In genomic region chr6:76222189-76222588, GRCh38 we compare ENCODE assay signal across 6 cellular contexts.
"Had no signal": no experiment of that assay in that cellular context is flagged by ENCODE, and none has a peak within 500 bp of the region (broad histone marks: within the 10 kb centered on the region; RNA-seq: fewer than 3 reads in every experiment).

No MANE protein-coding gene starts in this region.

- H3K4me1 Mint-ChIP-seq: IgD-negative memory B cell had no signal

- H3K4me3 ChIP-seq: K562 had no signal

- DNase-seq: IMR-90 had no signal

- H3K27me3 Mint-ChIP-seq: IgD-negative memory B cell had no signal

- H3K27ac ChIP-seq: HL-60 had no signal

- H3K4me3 Mint-ChIP-seq: IgD-negative memory B cell had no signal

- FAIRE-seq: HepG2, HTR-8/SVneo, K562 had no signal

- H3K27ac Mint-ChIP-seq: IgD-negative memory B cell had no signal
